Comparison of ENCODE assay signal across 9 cellular contexts in the genomic region with DNA sequence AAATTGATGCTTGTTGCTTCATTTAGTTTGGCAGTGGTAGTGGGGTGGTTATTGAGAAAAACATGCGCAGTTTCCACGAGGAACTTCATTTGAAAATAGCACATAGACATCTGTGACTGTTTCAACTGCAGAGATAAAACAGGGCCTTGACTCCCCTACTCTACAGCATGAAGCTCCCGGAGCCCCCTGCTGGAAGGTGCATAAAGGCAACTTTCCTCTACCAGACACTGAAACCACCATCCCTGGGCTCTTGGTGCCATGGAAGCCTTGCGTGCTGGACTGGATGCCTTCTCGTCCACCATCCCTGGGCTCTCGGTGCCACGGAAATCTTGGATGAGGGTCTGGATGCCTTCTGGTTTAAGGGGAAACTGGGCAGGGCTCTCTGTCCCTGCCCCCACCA.
DNase-seq lines count a peak whose midpoint lies in the region; ATAC-seq, FAIRE-seq and TF ChIP-seq lines count a peak whose summit lies in the region.
"Had no signal": no experiment of that assay in that cellular context is flagged by ENCODE, and none has a peak within 500 bp of the region (broad histone marks: within the 10 kb centered on the region; RNA-seq: fewer than 3 reads in every experiment).

No MANE protein-coding gene starts in this region.

- H3K36me3 Mint-ChIP-seq in astrocyte (ENCODE audit: low read depth, unreplicated experiment) = peaks cover 2% of the 10 kb centered on the region

- no peak overlapping the region for H3K27ac Mint-ChIP-seq in astrocyte (ENCODE audit: unreplicated experiment)

- TF ChIP-seq RAD21 in liver (IDR thresholded peaks at IDR 0.05) = peak; percentile 74 to 81

- H3K9ac ChIP-seq in astrocyte (ENCODE audit: low read length) (no peak overlapping the region), liver (ENCODE audit: low read depth in 1 of 2, low read length in 2 of 2) (no peak overlapping the region)

- H4K20me1 ChIP-seq in astrocyte (ENCODE audit: insufficient read depth, low read length) = no peaks in the 10 kb centered on the region

- no peak overlapping the region for H3K4me3 ChIP-seq in cardiac muscle cell
- no peak overlapping the region for H3K4me3 ChIP-seq in astrocyte (ENCODE audit: insufficient read depth, low read depth, low read length)
- H3K4me3 ChIP-seq in liver (ENCODE audit: low read depth in 1 of 3, low read length in 3 of 3) = no peak overlapping the region

- 59% methylated on average over 7 of the region's 7 CpGs for WGBS in liver

- H3K27me3 ChIP-seq in cardiac muscle cell (peaks cover 6% of the 10 kb centered on the region), astrocyte (ENCODE audit: insufficient read depth, low read length) (peaks cover 3% of the 10 kb centered on the region), liver (ENCODE audit: control insufficient read depth in 4 of 4, insufficient read depth in 4 of 4, low read length in 3 of 4) (peaks cover 0 to 2% (median 0%) of the 10 kb centered on the region in 4 donors)

- peaks cover 5% of the 10 kb centered on the region for H3K9me3 Mint-ChIP-seq in astrocyte (ENCODE audit: unreplicated experiment)

- H3K4me2 ChIP-seq in astrocyte (ENCODE audit: low read length) = no peak overlapping the region

- no peak overlapping the region for H3K4me3 Mint-ChIP-seq in astrocyte (ENCODE audit: unreplicated experiment)

- H3K4me1 ChIP-seq in cardiac muscle cell (ENCODE audit: low read depth) (no peaks in the 10 kb centered on the region), astrocyte (ENCODE audit: insufficient read depth, low read length) (no peaks in the 10 kb centered on the region), liver (ENCODE audit: control insufficient read depth in 4 of 4, insufficient read depth in 4 of 4, low read length in 3 of 4) (no peaks in the 10 kb centered on the region)

- no peak overlapping the region for H2AFZ ChIP-seq in astrocyte (ENCODE audit: low read depth, low read length)

- no peaks in the 10 kb centered on the region for H3K4me1 Mint-ChIP-seq in astrocyte (ENCODE audit: low read depth, unreplicated experiment)

- intact Hi-C loops in cardiac septum (cut with DNase I) = loop anchor here (5.0 kb wide), 1 partner anchor 120 kb away; no protein-coding TSS in a partner anchor

- H3K27me3 Mint-ChIP-seq in astrocyte (ENCODE audit: low read depth, unreplicated experiment) = peaks cover 17% of the 10 kb centered on the region

- TF ChIP-seq CTCF in cardiac muscle cell (IDR thresholded peaks at IDR 0.05; ENCODE audit: low read depth, low read length) (peak; percentile 45), astrocyte (IDR thresholded peaks at IDR 0.05; ENCODE audit: insufficient read depth, low read depth, low read length) (peak; percentile 36), liver (IDR thresholded peaks at IDR 0.05; ENCODE audit: low read depth, low read length, missing input control) (peak; percentile 46)

- H3K79me2 ChIP-seq in astrocyte (ENCODE audit: insufficient read depth, low read length) = no peaks in the 10 kb centered on the region

- peak; percentile 35 to 66 for DNase-seq in cardiac muscle cell (ENCODE audit: low read depth in 1 of 2, low spot score in 1 of 2)
- DNase-seq in cardiac septum (ENCODE audit: low spot score) = no peak
- DNase-seq in RPMI7951 (ENCODE audit: low read depth) = peak; percentile 40
- DNase-seq in astrocyte (ENCODE audit: low read depth) = no peak
- DNase-seq in mucosa of gallbladder (ENCODE audit: low spot score) = no peak

- no peak for FAIRE-seq in astrocyte (lab: Jason Lieb, UNC)
- FAIRE-seq: endometrium had no signal

- no peak for ATAC-seq in GM19452 (IDR thresholded peaks at IDR 0.05; ENCODE audit: unreplicated experiment)
- ATAC-seq in HG03432 (IDR thresholded peaks at IDR 0.05; ENCODE audit: unreplicated experiment) = no peak

- no peak overlapping the region for H3K27ac ChIP-seq in cardiac muscle cell
- H3K27ac ChIP-seq in astrocyte (ENCODE audit: low read depth, low read length) = no peak overlapping the region
- H3K27ac ChIP-seq in liver (ENCODE audit: low read depth in 1 of 2, low read length in 2 of 2) = no peak overlapping the region

- H3K36me3 ChIP-seq in cardiac muscle cell = no peaks in the 10 kb centered on the region
- no peaks in the 10 kb centered on the region for H3K36me3 ChIP-seq in astrocyte (ENCODE audit: insufficient read depth, low read length)
- no peaks in the 10 kb centered on the region for H3K36me3 ChIP-seq in liver (ENCODE audit: control insufficient read depth in 4 of 4, insufficient read depth in 3 of 4, low read depth in 1 of 4, low read length in 3 of 4)

- H3K9me3 ChIP-seq in cardiac muscle cell (ENCODE audit: low read depth) = no peaks in the 10 kb centered on the region
- no peaks in the 10 kb centered on the region for H3K9me3 ChIP-seq in astrocyte (ENCODE audit: insufficient read depth, low read depth, low read length)
- peaks cover 0 to 7% (median 2%) of the 10 kb centered on the region in 4 donors for H3K9me3 ChIP-seq in liver (ENCODE audit: control insufficient read depth in 4 of 4, low read length in 3 of 4)

TF ChIP-seq in liver, 16 proteins besides CTCF, POLR2A, EP300 and RAD21:
- TF ChIP-seq, protein P1, sequence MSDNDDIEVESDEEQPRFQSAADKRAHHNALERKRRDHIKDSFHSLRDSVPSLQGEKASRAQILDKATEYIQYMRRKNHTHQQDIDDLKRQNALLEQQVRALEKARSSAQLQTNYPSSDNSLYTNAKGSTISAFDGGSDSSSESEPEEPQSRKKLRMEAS (IDR thresholded peaks at IDR 0.05) = no peak
- TF ChIP-seq, protein P2, sequence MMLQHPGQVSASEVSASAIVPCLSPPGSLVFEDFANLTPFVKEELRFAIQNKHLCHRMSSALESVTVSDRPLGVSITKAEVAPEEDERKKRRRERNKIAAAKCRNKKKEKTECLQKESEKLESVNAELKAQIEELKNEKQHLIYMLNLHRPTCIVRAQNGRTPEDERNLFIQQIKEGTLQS (IDR thresholded peaks at IDR 0.05) = no peak
- TF ChIP-seq SP1 (IDR thresholded peaks at IDR 0.05) = no peak
- no peak for TF ChIP-seq GABPA (IDR thresholded peaks at IDR 0.05 in 1 of 2, conservative IDR thresholded peaks at IDR 0.05 in 1 of 2)
- no peak for TF ChIP-seq JUND (IDR thresholded peaks at IDR 0.05)
- no peak for TF ChIP-seq EGR1 (IDR thresholded peaks at IDR 0.05; ENCODE audit: low read depth in 2 of 2)

Comparison
In these comparisons a context has a peak if more than half of its experiments do, and no peak if none do; other contexts are left out.
1. DNase-seq: peak in cardiac muscle cell (2 of 2) and RPMI7951 (single experiment); none in cardiac septum (single experiment), astrocyte (single experiment) and mucosa of gallbladder (single experiment).
2. Peak in every context shown above with its lines, with median percentiles within 50 percentile points of each other: CTCF ChIP-seq.